ENCODE assay signal across 2 cellular contexts in genomic region chr13:114241918-114242317, GRCh38.
A peak's percentile ranks its signal among the peaks of the same experiment; 100 is the strongest.
TF ChIP-seq lines count a peak whose summit lies in the region.

No MANE protein-coding gene starts in this region.

TF ChIP-seq in HepG2, 621 proteins besides CTCF, POLR2A, EP300 and RAD21:
- TF ChIP-seq ZBTB38 (CRISPR knock-in tag; IDR thresholded peaks at IDR 0.05) (no peak), NR2C2 (CRISPR knock-in tag; IDR thresholded peaks at IDR 0.05; ENCODE audit: borderline replicate concordance) (no peak), MAFK (conservative IDR thresholded peaks at IDR 0.05 in 1 of 2, IDR thresholded peaks at IDR 0.05 in 1 of 2; ENCODE audit: low read length in 2 of 2) (0 out of 4 replicates have a peak, but pooled peaks of 1 of the 2 experiments have one; percentile 8), NFE2L2 (IDR thresholded peaks at IDR 0.05; ENCODE audit: low read length) (peak; percentile 35; the same call in 1 of the 2 replicates)

TF ChIP-seq in K562, 482 proteins besides CTCF, POLR2A, EP300 and RAD21:
- peak; percentile 31; the same call in 1 of the 2 replicates for TF ChIP-seq JUND (IDR thresholded peaks at IDR 0.05; ENCODE audit: borderline replicate concordance, low read depth, low read length)
- TF ChIP-seq JUND (tag; IDR thresholded peaks at IDR 0.05; ENCODE audit: borderline replicate concordance, low read depth, low read length) = no peak
- peak; percentile 68 for TF ChIP-seq ZNF316 (IDR thresholded peaks at IDR 0.05)
- TF ChIP-seq MAFF (IDR thresholded peaks at IDR 0.05; ENCODE audit: low read length) = peak; percentile 39; the same call in 1 of the 2 replicates
- TF ChIP-seq C11orf30 (IDR thresholded peaks at IDR 0.05; ENCODE audit: low read depth) = peak; percentile 55; the same call in 1 of the 2 replicates
- no peak for TF ChIP-seq STAG1 (CRISPR knock-in tag; IDR thresholded peaks at IDR 0.05; ENCODE audit: borderline replicate concordance)
- no peak for TF ChIP-seq NCOA2 (IDR thresholded peaks at IDR 0.05; ENCODE audit: partially characterized antibody in 2 of 2)
- TF ChIP-seq MCM5 (IDR thresholded peaks at IDR 0.05; ENCODE audit: low read depth) = no peak
- TF ChIP-seq DEAF1 (CRISPR knock-in tag; IDR thresholded peaks at IDR 0.05) = no peak
- peak; percentile 81 for TF ChIP-seq MAFG (tag; conservative IDR thresholded peaks at IDR 0.05)
- no peak for TF ChIP-seq ZFPM2 (CRISPR knock-in tag; IDR thresholded peaks at IDR 0.05)
- TF ChIP-seq NFE2 (IDR thresholded peaks at IDR 0.05; ENCODE audit: low read depth) = peak; percentile 60
- no peak for TF ChIP-seq ZNF143 (CRISPR knock-in tag; IDR thresholded peaks at IDR 0.05)
- no peak for TF ChIP-seq TAF1 (IDR thresholded peaks at IDR 0.05; ENCODE audit: control insufficient read depth, extremely low read depth, insufficient read depth, low read length, severe bottlenecking)
- no peak for TF ChIP-seq SRSF7 (optimal IDR thresholded peaks at IDR 0.05; ENCODE audit: low read depth, low read length)
- TF ChIP-seq ZNF407 (IDR thresholded peaks at IDR 0.05; ENCODE audit: low read depth) = no peak
- TF ChIP-seq GTF2B (IDR thresholded peaks at IDR 0.05; ENCODE audit: extremely low read depth, insufficient read length) = no peak
- TF ChIP-seq ZFP1 (CRISPR knock-in tag; IDR thresholded peaks at IDR 0.05) = no peak
- TF ChIP-seq FOSL1 (tag; conservative IDR thresholded peaks at IDR 0.05) = peak; percentile 74
- TF ChIP-seq ZNF507 (tag; conservative IDR thresholded peaks at IDR 0.05) = no peak
- peak; percentile 46 for TF ChIP-seq NFE2L1 (tag; IDR thresholded peaks at IDR 0.05; ENCODE audit: borderline replicate concordance, low read depth)
